ENCODE assay signal across 23 cellular contexts in the genomic region with DNA sequence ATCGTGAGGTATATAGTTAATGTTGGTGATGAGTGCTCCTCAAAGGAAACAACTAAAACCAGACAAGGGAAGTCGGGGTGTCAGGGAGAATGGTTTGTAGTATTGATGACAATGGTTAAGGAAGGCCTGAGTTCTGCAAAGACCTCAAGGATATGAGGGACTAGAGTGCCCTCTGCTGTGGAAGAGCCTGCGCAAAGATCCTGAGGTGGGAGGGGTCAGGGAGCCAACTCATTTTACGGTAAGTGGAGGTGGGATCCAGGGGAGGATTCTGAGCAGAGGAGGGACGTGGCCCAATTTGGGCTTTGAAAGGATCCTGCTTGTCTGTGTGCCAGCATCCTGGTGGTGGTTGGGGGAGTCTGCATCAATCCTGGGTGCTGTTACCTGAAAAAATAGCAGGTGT. TPM values are rescaled to one million over a fixed set of nuclear protein-coding genes. Genes with fewer than 3 reads are reported as not detected.
DNase-seq lines count a peak whose midpoint lies in the region; ATAC-seq, FAIRE-seq and TF ChIP-seq lines count a peak whose summit lies in the region.
"Had no signal": no experiment of that assay in that cellular context is flagged by ENCODE, and none has a peak within 500 bp of the region (broad histone marks: within the 10 kb centered on the region; RNA-seq: fewer than 3 reads in every experiment).

No MANE protein-coding gene starts in this region.

- H3K79me1 ChIP-seq in H1 (ENCODE audit: low read depth, low read length), result no peaks in the 10 kb centered on the region; the same call in 1 of the 2 replicates

- H3K79me2 ChIP-seq in H1 (ENCODE audit: control insufficient read depth in 1 of 2, insufficient read depth in 2 of 2, low read length in 2 of 2), result peaks cover 0 to 2% of the 10 kb centered on the region in 2 experiments; a peak in 2 of 4 replicates

- no peaks in the 10 kb centered on the region for H3K4me1 ChIP-seq in H1 (replicated peaks in 1 of 4; ENCODE audit: control insufficient read depth in 3 of 4, insufficient read depth in 4 of 4, low read length in 3 of 4)

- H3K4me3 ChIP-seq in AG04450 (ENCODE audit: low read depth, low read length), result no peak overlapping the region
- H3K4me3 ChIP-seq in H1 (ENCODE audit: extremely low read depth in 1 of 4, insufficient read depth in 2 of 4, low read depth in 3 of 4, low read length in 4 of 4), result no peak overlapping the region
- H3K4me3 ChIP-seq: GM12878, ovary had no signal

- no peak for ATAC-seq in HG03439 (IDR thresholded peaks at IDR 0.05; ENCODE audit: unreplicated experiment)
- ATAC-seq: GM12878; left colon; naive thymus-derived CD4-positive, alpha-beta T cell; right cardiac atrium; Right ventricle myocardium inferior had no signal

- no peak overlapping the region for H3K18ac ChIP-seq in H1 (ENCODE audit: extremely low read depth, low read length)

- H3K27ac ChIP-seq in AG04450 (ENCODE audit: low read depth, low read length), result peak overlapping the region; percentile 21
- no peak overlapping the region; the same call in 1 of the 2 replicates for H3K27ac ChIP-seq in H1 (ENCODE audit: low read depth, low read length)
- H3K27ac ChIP-seq: ovary had no signal

- no peaks in the 10 kb centered on the region for H3K27me3 ChIP-seq in AG04450 (ENCODE audit: control insufficient read depth, insufficient read depth, low read length)
- no peaks in the 10 kb centered on the region for H3K27me3 ChIP-seq in H1 (replicated peaks in 1 of 4; ENCODE audit: control insufficient read depth in 3 of 4, extremely low read depth in 1 of 4, insufficient read depth in 3 of 4, low read length in 3 of 4)
- H3K27me3 ChIP-seq: ovary had no signal

- H2BK15ac ChIP-seq in H1 (ENCODE audit: low read length), result no peak overlapping the region

- no peaks in the 10 kb centered on the region for H3K23me2 ChIP-seq in H1 (ENCODE audit: low read depth, low read length)

- no peak overlapping the region for H2BK5ac ChIP-seq in H1 (ENCODE audit: low read depth, low read length)

- peak; percentile 17 to 69 for DNase-seq in NCI-H524 (lab: John Stamatoyannopoulos, UW)
- DNase-seq in NCI-H524 treated with DMSO at 0.1 percent for 48 hours (lab: John Stamatoyannopoulos, UW), result no peak
- DNase-seq in AG04450 (ENCODE audit: low read depth, low spot score), result no peak
- peak; percentile 3 for DNase-seq in NCI-H2171 (lab: John Stamatoyannopoulos, UW)
- DNase-seq in H1 (ENCODE audit: low read depth in 1 of 2, low spot score in 2 of 2), result no peak
- DNase-seq in AG08395 (ENCODE audit: low spot score), result no peak
- no peak for DNase-seq in activated T-cell treated with anti-CD3 and anti-CD28 coated beads, Interleukin-2, amount 50 U/mL, for 1 hour
- DNase-seq: activated CD4-positive, alpha-beta T cell treated with anti-CD3 and anti-CD28 coated beads, Interleukin-2, amount 10 ng/mL, durations not matched to agents 7 days and 5 days; activated effector memory CD4-positive, alpha-beta T cell treated with Interleukin-2 at 50 U/mL for 16 hours; cortex of kidney; Karpas-422; left colon; naive thymus-derived CD4-positive, alpha-beta T cell; NCI-H1694; NCI-H510A; ovary; right cardiac atrium; stimulated activated CD4-positive, alpha-beta T cell treated with anti-CD3 and anti-CD28 coated beads, Interleukin-12 subunit alpha, Interleukin-12 subunit beta, amount 100 ng/mL, for 4 hours had no signal

- H2BK20ac ChIP-seq in H1 (ENCODE audit: low read length), result no peak overlapping the region

- H4K5ac ChIP-seq in H1 (ENCODE audit: insufficient read length, low read depth, low read length), result no peak overlapping the region

- H2AFZ ChIP-seq in H1 (ENCODE audit: low read length), result no peak overlapping the region

- H4K8ac ChIP-seq in H1 (ENCODE audit: extremely low read depth, insufficient read depth, low read length), result no peak overlapping the region

- H4K91ac ChIP-seq in H1 (replicated peaks; ENCODE audit: insufficient read length, low read length), result no peak overlapping the region

- no peak overlapping the region for H2AK5ac ChIP-seq in H1 (ENCODE audit: low read depth, low read length)

- TF ChIP-seq CTCF in AG04450 (IDR thresholded peaks at IDR 0.05; ENCODE audit: low read depth, low read length) (no peak), H1 (IDR thresholded peaks at IDR 0.05; ENCODE audit: control extremely low read depth in 1 of 3, insufficient read depth in 1 of 3, low read depth in 1 of 3, low read length in 3 of 3) (peak in 1 of 3 experiments; percentile 2; a peak in 1 of 4 replicates)

- H3K4me2 ChIP-seq in H1 (ENCODE audit: insufficient read depth in 1 of 2, low read depth in 2 of 2, low read length in 2 of 2), result no peak overlapping the region

- no peak overlapping the region for H3K9ac ChIP-seq in H1 (replicated peaks in 1 of 4; ENCODE audit: extremely low read depth in 1 of 4, low read depth in 3 of 4, low read length in 3 of 4)

- CTCF ChIA-PET in AG04450 (lab: Charles Lee), result no interaction called here
- CTCF ChIA-PET in H1 (lab: Charles Lee; ENCODE audit: partially characterized antibody), result no interaction called here

- TF ChIP-seq RAD21 in H1 (IDR thresholded peaks at IDR 0.05 in 1 of 2, conservative IDR thresholded peaks at IDR 0.05 in 1 of 2; ENCODE audit: low read depth in 2 of 2, low read length in 2 of 2), result no peak

- POLR2A ChIA-PET in AG04450 (lab: Yijun Ruan, JAX), result no interaction called here
- POLR2A ChIA-PET in H1 (lab: Charles Lee; ENCODE audit: partially characterized antibody), result interaction anchor here (1.2 to 6.7 kb wide), 4 partner anchors 10 to 25 kb away, joined by 3 to 63 read pairs (median 4); partner anchors contain the start of gene CDK16

- no peak overlapping the region for H3K56ac ChIP-seq in H1 (replicated peaks; ENCODE audit: insufficient read length, low read depth, low read length)

- no peak overlapping the region for H3K23ac ChIP-seq in H1 (ENCODE audit: insufficient read length)

- H2BK120ac ChIP-seq in H1 (replicated peaks; ENCODE audit: low read depth, low read length), result no peak overlapping the region

- peaks cover 45 to 96% (median 79%) of the 10 kb centered on the region in 4 experiments for H3K36me3 ChIP-seq in H1 (ENCODE audit: control insufficient read depth in 2 of 4, insufficient read depth in 4 of 4, low read length in 3 of 4)
- H3K36me3 ChIP-seq: ovary had no signal

- H4K20me1 ChIP-seq in H1 (replicated peaks in 1 of 2; ENCODE audit: control insufficient read depth in 1 of 2, insufficient read depth in 2 of 2, low read length in 2 of 2), result peaks cover 3 to 27% of the 10 kb centered on the region in 2 experiments

- no peak for TF ChIP-seq EP300 in H1 (IDR thresholded peaks at IDR 0.05; ENCODE audit: borderline replicate concordance in 1 of 2, low read depth in 2 of 2, low read length in 2 of 2)

- TF ChIP-seq POLR2A in H1 (IDR thresholded peaks at IDR 0.05; ENCODE audit: control extremely low read depth in 1 of 2, low read depth in 2 of 2, low read length in 2 of 2), result no peak

- no peak overlapping the region for H3K14ac ChIP-seq in H1 (ENCODE audit: insufficient read length)

- H3K9me3 ChIP-seq in AG04450 (ENCODE audit: control insufficient read depth, insufficient read depth, low read length) (no peaks in the 10 kb centered on the region), H1 (ENCODE audit: insufficient read depth in 2 of 2, low read depth in 1 of 2, low read length in 1 of 2) (no peaks in the 10 kb centered on the region)
- H3K9me3 ChIP-seq: ovary had no signal

- no peak overlapping the region for H3K4ac ChIP-seq in H1 (replicated peaks; ENCODE audit: insufficient read length, low read depth, low read length)

- no peak overlapping the region for H2BK12ac ChIP-seq in H1 (ENCODE audit: low read depth, low read length)

- 85% methylated on average over 4 of the region's 5 CpGs; no CpG with 5 or more reads in 1 of the 2 experiments for WGBS in H1 (ENCODE audit: extremely low coverage in 1 of 2, insufficient coverage in 1 of 2, insufficient read length in 1 of 2, insufficient replicate concordance in 2 of 2, low coverage in 1 of 2, low lambda C conversion rate in 2 of 2, missing lambda C conversion rate in 1 of 2), 2 experiments

- FAIRE-seq in H1 (lab: Jason Lieb, UNC), result peak; percentile 19
- FAIRE-seq: A204.1, endometrium, GM12878 had no signal

RNA-seq across cellular contexts. Expression of gene UBA1, which starts 11.3 kb away (rescaled TPM):
- 196 and 241 TPM in 2 replicates for polyA plus RNA-seq in AG04450 (2011; rRNA removed)
- 259 and 332 TPM in 2 replicates for polyA minus RNA-seq in AG04450 (2011; rRNA and poly(A)+ RNA removed)
- 313 and 325 TPM in 2 replicates for total RNA-seq in H1 (2021; fragmentation: NEBNext Ultra II Directional; extraction: Animal tissue kit (Norgen Biotek cat#: 25700))
- polyA plus RNA-seq in H1 (2011; rRNA removed), result 458 and 562 TPM in 2 replicates
- polyA plus RNA-seq in H1 (2011; cell fraction: cytosol; rRNA removed), result 389 TPM
- polyA plus RNA-seq in H1 (2011; cell fraction: nucleus; rRNA removed), result 640 TPM
- 242 to 369 TPM (median 343 TPM) in 4 replicates for polyA plus RNA-seq in H1 (2012, experiment 1 of 2)
- 340 TPM for polyA plus RNA-seq in H1 (2012, experiment 2 of 2)
- polyA plus RNA-seq in H1 (2013, experiment 1 of 2), result 179 TPM
- polyA plus RNA-seq in H1 (2013, experiment 2 of 2), result 156 TPM
- 380 and 389 TPM in 2 replicates for polyA minus RNA-seq in H1 (2011; rRNA and poly(A)+ RNA removed)
- 162 TPM for polyA minus RNA-seq in H1 (2011; cell fraction: cytosol; rRNA and poly(A)+ RNA removed)
- polyA minus RNA-seq in H1 (2011; cell fraction: nucleus; rRNA and poly(A)+ RNA removed), result 128 TPM

RNA-seq across cellular contexts. Expression of gene CDK16, which starts 13.5 kb away (rescaled TPM):
- 89.9 and 106 TPM in 2 replicates for polyA plus RNA-seq in AG04450 (2011; rRNA removed)
- 145 and 179 TPM in 2 replicates for polyA minus RNA-seq in AG04450 (2011; rRNA and poly(A)+ RNA removed)
- total RNA-seq in H1 (2021; fragmentation: NEBNext Ultra II Directional; extraction: Animal tissue kit (Norgen Biotek cat#: 25700)), result 117 and 124 TPM in 2 replicates
- 204 and 226 TPM in 2 replicates for polyA plus RNA-seq in H1 (2011; rRNA removed)
- polyA plus RNA-seq in H1 (2011; cell fraction: cytosol; rRNA removed), result 139 TPM
- polyA plus RNA-seq in H1 (2011; cell fraction: nucleus; rRNA removed), result 264 TPM
- polyA plus RNA-seq in H1 (2012, experiment 1 of 2), result 89.5 to 152 TPM (median 129 TPM) in 4 replicates
- polyA plus RNA-seq in H1 (2012, experiment 2 of 2), result 174 TPM
- polyA plus RNA-seq in H1 (2013, experiment 1 of 2), result 65.4 TPM
- 71.0 TPM for polyA plus RNA-seq in H1 (2013, experiment 2 of 2)
- polyA minus RNA-seq in H1 (2011; rRNA and poly(A)+ RNA removed), result 184 and 211 TPM in 2 replicates
- 125 TPM for polyA minus RNA-seq in H1 (2011; cell fraction: cytosol; rRNA and poly(A)+ RNA removed)
- 88.4 TPM for polyA minus RNA-seq in H1 (2011; cell fraction: nucleus; rRNA and poly(A)+ RNA removed)

RNA-seq across cellular contexts. Expression of gene USP11, which starts 27.8 kb away (rescaled TPM):
- 31.5 and 41.3 TPM in 2 replicates for polyA plus RNA-seq in AG04450 (2011; rRNA removed)
- polyA minus RNA-seq in AG04450 (2011; rRNA and poly(A)+ RNA removed), result 86.4 and 126 TPM in 2 replicates
- total RNA-seq in H1 (2021; fragmentation: NEBNext Ultra II Directional; extraction: Animal tissue kit (Norgen Biotek cat#: 25700)), result 84.0 and 84.3 TPM in 2 replicates
- polyA plus RNA-seq in H1 (2011; rRNA removed), result 40.9 and 64.6 TPM in 2 replicates
- 42.2 TPM for polyA plus RNA-seq in H1 (2011; cell fraction: cytosol; rRNA removed)
- 156 TPM for polyA plus RNA-seq in H1 (2011; cell fraction: nucleus; rRNA removed)
- 88.4 to 130 TPM (median 113 TPM) in 4 replicates for polyA plus RNA-seq in H1 (2012, experiment 1 of 2)
- 93.9 TPM for polyA plus RNA-seq in H1 (2012, experiment 2 of 2)
- polyA plus RNA-seq in H1 (2013, experiment 1 of 2), result 43.1 TPM
- polyA plus RNA-seq in H1 (2013, experiment 2 of 2), result 38.3 TPM
- polyA minus RNA-seq in H1 (2011; rRNA and poly(A)+ RNA removed), result 133 and 151 TPM in 2 replicates
- 58.6 TPM for polyA minus RNA-seq in H1 (2011; cell fraction: cytosol; rRNA and poly(A)+ RNA removed)
- polyA minus RNA-seq in H1 (2011; cell fraction: nucleus; rRNA and poly(A)+ RNA removed), result 72.3 TPM

RNA-seq across cellular contexts. Expression of gene RBM10, which starts 59.9 kb away (rescaled TPM):
- polyA plus RNA-seq in AG04450 (2011; rRNA removed), result 19.6 and 23.1 TPM in 2 replicates
- 29.3 and 37.0 TPM in 2 replicates for polyA minus RNA-seq in AG04450 (2011; rRNA and poly(A)+ RNA removed)
- total RNA-seq in H1 (2021; fragmentation: NEBNext Ultra II Directional; extraction: Animal tissue kit (Norgen Biotek cat#: 25700)), result 64.0 and 69.8 TPM in 2 replicates
- 35.7 and 60.8 TPM in 2 replicates for polyA plus RNA-seq in H1 (2011; rRNA removed)
- polyA plus RNA-seq in H1 (2011; cell fraction: cytosol; rRNA removed), result 42.0 TPM
- polyA plus RNA-seq in H1 (2011; cell fraction: nucleus; rRNA removed), result 83.4 TPM
- polyA plus RNA-seq in H1 (2012, experiment 1 of 2), result 34.4 to 65.4 TPM (median 57.5 TPM) in 4 replicates
- 35.6 TPM for polyA plus RNA-seq in H1 (2012, experiment 2 of 2)
- 42.9 TPM for polyA plus RNA-seq in H1 (2013, experiment 1 of 2)
- polyA plus RNA-seq in H1 (2013, experiment 2 of 2), result 41.4 TPM
- 26.5 and 36.4 TPM in 2 replicates for polyA minus RNA-seq in H1 (2011; rRNA and poly(A)+ RNA removed)
- 48.5 TPM for polyA minus RNA-seq in H1 (2011; cell fraction: cytosol; rRNA and poly(A)+ RNA removed)
- 25.3 TPM for polyA minus RNA-seq in H1 (2011; cell fraction: nucleus; rRNA and poly(A)+ RNA removed)

Comparison
In these comparisons a context has a peak if more than half of its experiments do, and no peak if none do; other contexts are left out.
1. DNase-seq: peak in NCI-H524 (2 of 2) and NCI-H2171 (single experiment); none in NCI-H524 treated with DMSO at 0.1 percent for 48 hours (single experiment), AG04450 (single experiment), H1 (0 of 2), AG08395 (single experiment) and activated T-cell treated with anti-CD3 and anti-CD28 coated beads, Interleukin-2, amount 50 U/mL, for 1 hour (single experiment).